5 cellular contexts compared by ENCODE assay signal in the genomic region with DNA sequence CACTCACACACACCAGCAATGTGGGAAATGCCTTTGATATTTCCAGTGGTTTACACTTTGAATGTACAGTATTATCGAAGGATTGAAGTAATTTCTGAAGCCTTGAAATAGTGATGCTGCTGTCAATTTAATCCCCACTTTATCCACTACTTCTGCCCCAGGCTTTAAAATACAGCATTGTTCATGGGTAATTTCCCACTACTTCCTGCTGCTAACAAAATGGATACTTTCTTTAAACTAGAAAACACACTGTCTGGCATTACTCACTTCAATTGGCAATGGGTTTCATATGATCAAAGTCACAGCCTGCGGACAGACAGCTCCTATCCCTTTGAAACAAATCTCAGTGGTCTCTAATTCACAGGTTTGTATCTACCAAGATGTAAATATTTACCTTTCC.
"Had no signal": no experiment of that assay in that cellular context is flagged by ENCODE, and none has a peak within 500 bp of the region (broad histone marks: within the 10 kb centered on the region; RNA-seq: fewer than 3 reads in every experiment).

No MANE protein-coding gene starts in this region.

- DNase-seq: GOT3, H7, KBM-7 had no signal

- H3K4me2 ChIP-seq: KMS-11 had no signal

- H3K9me3 ChIP-seq: HAP-1 had no signal

- H3K27ac ChIP-seq: KMS-11 had no signal

- H3K4me1 ChIP-seq: HAP-1 had no signal

- H3K36me3 ChIP-seq: HAP-1 had no signal

- H3K4me3 ChIP-seq: HAP-1 had no signal

- H3K9ac ChIP-seq: KMS-11 had no signal
